In the genomic region with DNA sequence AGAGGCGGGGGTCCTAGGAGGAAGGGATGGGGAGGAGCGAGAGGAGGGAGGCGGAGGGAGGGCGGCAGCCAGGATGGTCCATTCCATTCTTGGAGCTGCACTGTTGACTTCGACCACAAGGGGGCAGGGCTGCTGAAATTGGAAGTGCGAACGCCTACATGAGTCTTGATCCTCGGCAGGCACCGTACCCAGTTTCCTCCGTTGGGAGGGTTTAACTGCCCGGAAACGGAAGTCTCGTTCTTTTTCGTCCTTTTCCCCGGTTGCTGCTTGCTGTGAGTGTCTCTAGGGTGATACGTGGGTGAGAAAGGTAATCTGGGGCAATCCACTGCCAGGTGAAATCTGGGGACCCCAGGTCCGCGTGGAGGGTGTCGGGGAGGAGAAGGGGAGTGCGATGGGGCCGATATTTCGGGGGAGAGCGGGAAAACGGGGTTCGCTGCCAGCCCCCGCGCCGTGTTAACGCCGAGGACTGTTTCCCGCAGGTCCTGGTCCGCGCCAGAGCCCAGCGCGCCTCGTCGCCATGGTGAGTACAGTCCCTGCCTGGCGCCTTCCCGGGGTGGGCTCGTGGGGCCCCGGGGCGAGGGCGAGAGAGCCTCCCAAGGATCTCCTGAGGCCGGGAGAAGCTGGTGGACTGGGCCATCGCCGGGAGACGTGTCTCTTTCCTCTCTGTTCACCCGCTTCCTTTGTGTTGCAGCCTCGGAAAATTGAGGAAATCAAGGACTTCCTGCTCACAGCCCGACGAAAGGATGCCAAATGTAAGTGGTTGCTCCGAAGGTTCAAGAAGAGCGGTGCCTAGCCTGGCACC, we compare ENCODE assay signal across 8 cellular contexts. TPM values are rescaled to one million over a fixed set of nuclear protein-coding genes. Genes with fewer than 3 reads are reported as not detected.
DNase-seq lines count a peak whose midpoint lies in the region; TF ChIP-seq lines count a peak whose summit lies in the region.

A gene (plus strand): TSS at position 240 of the 802 bp plus-strand sequence. CDS start 278 bp downstream, at position 518.

- H3K27me3 ChIP-seq in MM.1S (replicated peaks; ENCODE audit: insufficient read depth, low read length) (peaks cover 42% of the 10 kb centered on the region), stomach smooth muscle (ENCODE audit: control insufficient read depth in 1 of 2, insufficient read depth in 2 of 2, low read length in 2 of 2) (peaks cover 10 to 23% of the 10 kb centered on the region in 2 donors)

- peak within 1 kb of the TSS; percentile 58 for H3K4me2 ChIP-seq in MM.1S (ENCODE audit: low read depth, low read length)

- H3K27ac ChIP-seq in MM.1S (ENCODE audit: low read length) = peak within 1 kb of the TSS; percentile 58; the same call in 1 of the 2 replicates
- peak within 1 kb of the TSS; percentile 76 for H3K27ac ChIP-seq in stomach smooth muscle (ENCODE audit: low read length)

- H3K4me3 Mint-ChIP-seq in neural crest cell = peak within 1 kb of the TSS; percentile 100

- peak; percentile 89 for TF ChIP-seq CTCF in MM.1S (IDR thresholded peaks at IDR 0.05; ENCODE audit: low read length)
- TF ChIP-seq CTCF in foreskin fibroblast (IDR thresholded peaks at IDR 0.05; ENCODE audit: low read depth, low read length) = peak; percentile 94
- peak; percentile 96 for TF ChIP-seq CTCF in neural crest cell (conservative IDR thresholded peaks at IDR 0.05)

- H4K20me1 ChIP-seq in MM.1S (ENCODE audit: insufficient read depth, low read length) = peaks cover 26% of the 10 kb centered on the region

- peaks cover 40% of the 10 kb centered on the region for H3K4me1 Mint-ChIP-seq in neural crest cell

- H3K4me1 ChIP-seq in MM.1S (ENCODE audit: low read length) = peaks cover 12% of the 10 kb centered on the region; the same call in 1 of the 2 replicates
- H3K4me1 ChIP-seq in stomach smooth muscle (ENCODE audit: control insufficient read depth, insufficient read depth, low read length) = peaks cover 33% of the 10 kb centered on the region

- H3K4me3 ChIP-seq in MM.1S (ENCODE audit: low read length) (peak within 1 kb of the TSS; percentile 99), foreskin fibroblast (ENCODE audit: low read depth in 1 of 2, low read length in 2 of 2) (peak within 1 kb of the TSS; percentile 86 to 89), stomach smooth muscle (ENCODE audit: low read length in 2 of 2) (peak within 1 kb of the TSS; percentile 95 to 97)

- peak within 1 kb of the TSS; percentile 54 for H2AFZ ChIP-seq in MM.1S (ENCODE audit: low read length)

- no peaks in the 10 kb centered on the region for H3K9me3 Mint-ChIP-seq in neural crest cell

- DNase-seq in EL (peak; percentile 96), GOT3 (lab: John Stamatoyannopoulos, UW) (peak; percentile 85), MM.1S (peak; percentile 97), SIG-M5 treated with dmso at 0.1 percent for 504 hours (lab: John Stamatoyannopoulos, UW; ENCODE audit: unreplicated experiment) (peak; percentile 97), activated gamma-delta T cell treated with Interleukin-2 at 50 U/mL for 16 hours (peak; percentile 97), foreskin fibroblast (peak; percentile 94 to 98), neural crest cell (ENCODE audit: low read depth, low spot score) (peak; percentile 100)

- H3F3A ChIP-seq in MM.1S (ENCODE audit: insufficient read depth, low read length) = peaks cover 5% of the 10 kb centered on the region

- peaks cover 16% of the 10 kb centered on the region for H3K27me3 Mint-ChIP-seq in neural crest cell (ENCODE audit: low read depth)

- H3K9me2 ChIP-seq in MM.1S (replicated peaks; ENCODE audit: insufficient read depth, low read length) = no peaks in the 10 kb centered on the region

- H3K36me3 ChIP-seq in MM.1S (replicated peaks; ENCODE audit: insufficient read depth, low read length) = peaks cover 10% of the 10 kb centered on the region; the same call in 1 of the 2 replicates
- H3K36me3 ChIP-seq in stomach smooth muscle (ENCODE audit: control insufficient read depth in 2 of 2, insufficient read depth in 2 of 2, low read length in 2 of 2) = peaks cover 15 to 20% of the 10 kb centered on the region in 2 donors

- peaks cover 51% of the 10 kb centered on the region for H3K79me2 ChIP-seq in MM.1S (ENCODE audit: low read length)

- H3K9me3 ChIP-seq in MM.1S (replicated peaks; ENCODE audit: insufficient read depth, low read length) (no peaks in the 10 kb centered on the region), stomach smooth muscle (ENCODE audit: control insufficient read depth in 2 of 2, low read length in 2 of 2) (no peaks in the 10 kb centered on the region)

- peaks cover 21% of the 10 kb centered on the region for H3K36me3 Mint-ChIP-seq in neural crest cell (ENCODE audit: low read depth)

- peak within 1 kb of the TSS; percentile 99 for H3K9ac ChIP-seq in MM.1S (ENCODE audit: low read length)
- H3K9ac ChIP-seq in stomach smooth muscle (ENCODE audit: low read length in 2 of 2) = peak within 1 kb of the TSS; percentile 93 to 97

- H3K27ac Mint-ChIP-seq in neural crest cell (ENCODE audit: unreplicated experiment) = peak within 1 kb of the TSS; percentile 100

RNA-seq across cellular contexts. Expression of the gene that starts here (rescaled TPM):
- 967 and 1,042 TPM in 2 replicates for total RNA-seq in neural crest cell

Comparison
In these comparisons a context has a peak if more than half of its experiments do, and no peak if none do; other contexts are left out.
1. Peak in every context shown above with its lines: DNase-seq, H3K4me3 ChIP-seq and H3K27ac ChIP-seq.